ENCODE assay signal across 10 cellular contexts in genomic region chr10:86753638-86754434, GRCh38. TPM values are rescaled to one million over a fixed set of nuclear protein-coding genes. Genes with fewer than 3 reads are reported as not detected.
DNase-seq lines count a peak whose midpoint lies in the region; ATAC-seq and TF ChIP-seq lines count a peak whose summit lies in the region.
"Had no signal": no experiment of that assay in that cellular context is flagged by ENCODE, and none has a peak within 500 bp of the region (broad histone marks: within the 10 kb centered on the region; RNA-seq: fewer than 3 reads in every experiment).

No MANE protein-coding gene starts in this region.

- peaks cover 27% of the 10 kb centered on the region for H3K4me1 ChIP-seq in GM23338 (ENCODE audit: insufficient read depth)
- peaks cover 18% of the 10 kb centered on the region for H3K4me1 ChIP-seq in PC-9 (replicated peaks; ENCODE audit: insufficient read depth)
- peaks cover 0 to 33% (median 26%) of the 10 kb centered on the region in 4 donors for H3K4me1 ChIP-seq in sigmoid colon

- intact Hi-C loops in PC-9 (cut with micrococcal nuclease; ENCODE audit: unreplicated experiment) (no loop called here), left ventricle myocardium superior (cut with micrococcal nuclease) (no loop called here), sigmoid colon (cut with DNase I) (no loop called here)

- H3K4me1 Mint-ChIP-seq in GM23338, result peaks cover 25% of the 10 kb centered on the region

- BruUV-seq in PC-9 (replicated peaks; lab: Mats Ljungman, UMichigan), result no TSS peak

- H3K4me3 Mint-ChIP-seq in GM23338, result peak overlapping the region; percentile 84; the same call in 2 of the 3 replicates

- no peak for TF ChIP-seq CTCF in GM23338 (conservative IDR thresholded peaks at IDR 0.05; ENCODE audit: low read depth in 2 of 2)
- no peak for TF ChIP-seq CTCF in PC-9 (conservative IDR thresholded peaks at IDR 0.05)
- TF ChIP-seq CTCF in sigmoid colon (IDR thresholded peaks at IDR 0.05), result no peak

- H3K27ac Mint-ChIP-seq in GM23338, result peak overlapping the region; percentile 41; the same call in 1 of the 2 replicates

- H3K27me3 Mint-ChIP-seq in GM23338 (ENCODE audit: insufficient read depth, low read depth, poor library complexity), result peaks cover 6% of the 10 kb centered on the region

- H3K9me3 ChIP-seq in PC-9 (ENCODE audit: insufficient read depth, low read depth) (no peaks in the 10 kb centered on the region), sigmoid colon (no peaks in the 10 kb centered on the region)

- H3F3A ChIP-seq in GM23338 (replicated peaks; ENCODE audit: low read depth), result peaks cover 11% of the 10 kb centered on the region
- H3F3A ChIP-seq in PC-9 (ENCODE audit: insufficient read depth, low read depth), result peaks cover 7% of the 10 kb centered on the region; the same call in 1 of the 2 replicates

- H3K4me3 ChIP-seq in GM23338 (peak overlapping the region; percentile 9; the same call in 1 of the 2 replicates), PC-9 (no peak overlapping the region), sigmoid colon (no peak overlapping the region)

- POLR2A ChIA-PET in PC-9 (lab: Charles Lee; ENCODE audit: unreplicated experiment), result interaction anchor here (0.6 kb wide), 1 partner anchor 216 kb away, joined by 21 read pairs; no protein-coding TSS in a partner anchor

- H3K36me3 ChIP-seq in GM23338 (ENCODE audit: insufficient read depth) (no peaks in the 10 kb centered on the region), PC-9 (ENCODE audit: low read depth) (no peaks in the 10 kb centered on the region), sigmoid colon (no peaks in the 10 kb centered on the region)

- H4K20me1 ChIP-seq in GM23338 (replicated peaks; ENCODE audit: insufficient read depth), result 0 out of 2 replicates have a peak, but pooled peaks cover 5% of the 10 kb centered on the region
- no peaks in the 10 kb centered on the region for H4K20me1 ChIP-seq in PC-9 (ENCODE audit: insufficient read depth)

- H3K79me2 ChIP-seq in GM23338 (replicated peaks; ENCODE audit: insufficient read depth) (peaks cover 49% of the 10 kb centered on the region), PC-9 (ENCODE audit: low read depth) (peaks cover 34% of the 10 kb centered on the region)

- no peaks in the 10 kb centered on the region; the same call in 2 of the 3 replicates for H3K9me3 Mint-ChIP-seq in GM23338

- H3K4me2 ChIP-seq in GM23338 (peak overlapping the region; percentile 78), PC-9 (0 out of 2 replicates have a peak overlapping the region, but pooled peaks have one; percentile 83)

- H3K36me3 Mint-ChIP-seq in GM23338 (ENCODE audit: low read depth), result peaks cover 6% of the 10 kb centered on the region; the same call in 1 of the 3 replicates

- CTCF ChIA-PET in PC-9 (lab: Charles Lee), result no interaction called here

- H3K9me2 ChIP-seq in GM23338 (ENCODE audit: insufficient read depth), result no peaks in the 10 kb centered on the region
- no peaks in the 10 kb centered on the region for H3K9me2 ChIP-seq in PC-9 (ENCODE audit: insufficient read depth)

- TF ChIP-seq POLR2A in sigmoid colon (IDR thresholded peaks at IDR 0.05), result no peak

- peak in 1 of 4 donors; percentile 44 for TF ChIP-seq EP300 in sigmoid colon (IDR thresholded peaks at IDR 0.05)

- H3K27ac ChIP-seq in GM23338 (ENCODE audit: low read depth) (0 out of 2 replicates have a peak overlapping the region, but pooled peaks have one; percentile 15), PC-9 (no peak overlapping the region), sigmoid colon (peak overlapping the region; percentile 98 to 100 (median 99))
- H3K27ac ChIP-seq: KMS-11 had no signal

- H3K27me3 ChIP-seq in GM23338 (ENCODE audit: insufficient read depth) (no peaks in the 10 kb centered on the region), PC-9 (ENCODE audit: insufficient read depth, low read depth) (no peaks in the 10 kb centered on the region), sigmoid colon (no peaks in the 10 kb centered on the region)

- ATAC-seq in GM23338 (no peak), left ventricle myocardium superior (peak; percentile 31), GM18502 (IDR thresholded peaks at IDR 0.05; ENCODE audit: poor library complexity, unreplicated experiment) (no peak), HG02642 (IDR thresholded peaks at IDR 0.05; ENCODE audit: poor library complexity, unreplicated experiment) (no peak)

- WGBS in sigmoid colon, 2 donors, result 89 to 90% methylated on average over 12 of the region's 12 CpGs

- no peak overlapping the region for H2AFZ ChIP-seq in GM23338
- no peak overlapping the region for H2AFZ ChIP-seq in PC-9

- no peak for DNase-seq in GM23338 (ENCODE audit: low spot score)
- no peak for DNase-seq in PC-9
- peak; percentile 72 for DNase-seq in left ventricle myocardium superior
- DNase-seq in sigmoid colon, result peak; percentile 71
- DNase-seq in activated naive CD4-positive, alpha-beta T cell treated with Interleukin-2 at 50 U/mL for 16 hours, result no peak
- DNase-seq: activated CD4-positive, alpha-beta T cell treated with anti-CD3 and anti-CD28 coated beads for 1 hour; COR-L47 had no signal

TF ChIP-seq in GM23338, 12 proteins besides CTCF, POLR2A, EP300 and RAD21 (continues in another document):
- TF ChIP-seq EZH2 (IDR thresholded peaks at IDR 0.05; ENCODE audit: low read depth, unreplicated experiment), result no peak
- TF ChIP-seq ZNF462 (CRISPR knock-in tag; IDR thresholded peaks at IDR 0.05), result no peak
- TF ChIP-seq ZNF114 (CRISPR knock-in tag; IDR thresholded peaks at IDR 0.05), result no peak
- no peak for TF ChIP-seq ZNF331 (CRISPR knock-in tag; IDR thresholded peaks at IDR 0.05; ENCODE audit: low read depth)

RNA-seq across cellular contexts. Expression of gene BMPR1A, which starts 2.6 kb away (rescaled TPM):
- total RNA-seq in GM23338 (2014; rRNA removed; shearing (Covaris generic)), result 82.5 and 87.7 TPM in 2 replicates
- 12.4 and 14.2 TPM in 2 replicates for polyA plus RNA-seq in GM23338 (2016; fragmentation: Nextera tagmentation; extraction: Ambion mirVana)
- 20.9 and 24.3 TPM in 2 replicates for total RNA-seq in PC-9 (2021)
- total RNA-seq in left ventricle myocardium superior, result 48.4 TPM
- total RNA-seq in sigmoid colon, result 100 to 1,000 TPM in 3 of 4 donors, 10 to 100 TPM in 1; 84.2 to 145 (median 120) TPM
- 10 to 100 TPM in 1 of 3 donors, 1 to 10 TPM in 2; 5.5 to 16.1 (median 7.8) TPM for polyA plus RNA-seq in sigmoid colon

Comparison
In these comparisons a context has a peak if more than half of its experiments do, and no peak if none do; other contexts are left out.
1. DNase-seq: peak in left ventricle myocardium superior (single experiment) and sigmoid colon (single experiment); none in GM23338 (single experiment), PC-9 (0 of 2) and activated naive CD4-positive, alpha-beta T cell treated with Interleukin-2 at 50 U/mL for 16 hours (single experiment).